In genomic region chr14:68704736-68705720, GRCh38 we compare ENCODE assay signal across 10 cellular contexts.
DNase-seq lines count a peak whose midpoint lies in the region; ATAC-seq, FAIRE-seq and TF ChIP-seq lines count a peak whose summit lies in the region.
"Had no signal": no experiment of that assay in that cellular context is flagged by ENCODE, and none has a peak within 500 bp of the region (broad histone marks: within the 10 kb centered on the region; RNA-seq: fewer than 3 reads in every experiment).

No MANE protein-coding gene starts in this region.

- TF ChIP-seq POLR2A in esophagus squamous epithelium (IDR thresholded peaks at IDR 0.05), result no peak

- H3K27me3 ChIP-seq in esophagus squamous epithelium (no peaks in the 10 kb centered on the region), parathyroid adenoma (ENCODE audit: control insufficient read depth, insufficient read depth, low read length) (no peaks in the 10 kb centered on the region)

- TF ChIP-seq CTCF in CD14-positive monocyte (IDR thresholded peaks at IDR 0.05) (no peak), esophagus squamous epithelium (IDR thresholded peaks at IDR 0.05) (no peak), parathyroid adenoma (IDR thresholded peaks at IDR 0.05) (no peak)

- ATAC-seq in HG03039 (IDR thresholded peaks at IDR 0.05; ENCODE audit: unreplicated experiment), result no peak
- ATAC-seq in GM19397 (IDR thresholded peaks at IDR 0.05; ENCODE audit: unreplicated experiment), result no peak

- no peak overlapping the region for H3K9ac ChIP-seq in parathyroid adenoma

- peaks cover 7 to 8% of the 10 kb centered on the region in 2 donors for H3K36me3 Mint-ChIP-seq in CD14-positive monocyte

- H3K27ac ChIP-seq in esophagus squamous epithelium (peak overlapping the region; percentile 87 to 95 (median 92)), parathyroid adenoma (no peak overlapping the region)

- H3K4me3 ChIP-seq in esophagus squamous epithelium (no peak overlapping the region), parathyroid adenoma (ENCODE audit: low read depth, low read length) (no peak overlapping the region)

- FAIRE-seq in RCC 7860 (lab: Jason Lieb, UNC), result peak; percentile 68
- FAIRE-seq: colon had no signal

- intact Hi-C loops in CD14-positive monocyte (cut with micrococcal nuclease) (no loop called here), esophagus squamous epithelium (cut with DNase I) (no loop called here)

- no peaks in the 10 kb centered on the region for H3K79me2 ChIP-seq in parathyroid adenoma

- peaks cover 0 to 6% (median 5%) of the 10 kb centered on the region in 7 donors for H3K9me3 Mint-ChIP-seq in CD14-positive monocyte

- no peaks in the 10 kb centered on the region for H3K36me3 ChIP-seq in esophagus squamous epithelium
- H3K36me3 ChIP-seq in parathyroid adenoma (ENCODE audit: control insufficient read depth, insufficient read depth, low read length), result no peaks in the 10 kb centered on the region

- peak overlapping the region; percentile 40 for H2AFZ ChIP-seq in parathyroid adenoma

- peaks cover 28% of the 10 kb centered on the region for H3K4me1 Mint-ChIP-seq in CD14-positive monocyte

- 39 to 62% methylated on average over 12 to 13 of the region's 16 CpGs for WGBS in esophagus squamous epithelium, 2 donors

- DNase-seq in CD14-positive monocyte (ENCODE audit: low spot score), result no peak
- DNase-seq in RCC 7860 (ENCODE audit: low spot score), result peak; percentile 73
- no peak for DNase-seq in esophagus squamous epithelium (lab: John Stamatoyannopoulos, UW)
- no peak for DNase-seq in activated gamma-delta T cell (lab: John Stamatoyannopoulos, UW)
- no peak for DNase-seq in GM19238 (ENCODE audit: insufficient read length, low spot score)
- DNase-seq: activated T-cell treated with anti-CD3 and anti-CD28 coated beads for 4 hours had no signal

- H3K4me3 Mint-ChIP-seq in CD14-positive monocyte, result no peak overlapping the region

- H3K9me3 ChIP-seq in esophagus squamous epithelium (no peaks in the 10 kb centered on the region), parathyroid adenoma (ENCODE audit: control insufficient read depth, low read length) (no peaks in the 10 kb centered on the region)

- no peak overlapping the region for H3K4me2 ChIP-seq in parathyroid adenoma (ENCODE audit: low read length)

- peaks cover 30 to 64% (median 51%) of the 10 kb centered on the region in 3 donors for H3K4me1 ChIP-seq in esophagus squamous epithelium
- H3K4me1 ChIP-seq in parathyroid adenoma, result peaks cover 3% of the 10 kb centered on the region

- H3K27ac Mint-ChIP-seq in CD14-positive monocyte, result peak overlapping the region; percentile 52 to 84 (median 70)

- H3K27me3 Mint-ChIP-seq in CD14-positive monocyte (ENCODE audit: low read depth in 3 of 3), result peaks cover 4 to 10% (median 6%) of the 10 kb centered on the region in 3 donors
